7 cellular contexts compared by ENCODE assay signal in genomic region chr1:7679873-7680790, GRCh38.
DNase-seq lines count a peak whose midpoint lies in the region; ATAC-seq and TF ChIP-seq lines count a peak whose summit lies in the region.

No MANE protein-coding gene starts in this region.

- ATAC-seq in naive thymus-derived CD8-positive, alpha-beta T cell, result peak; percentile 66 to 79
- ATAC-seq in GM18858 (IDR thresholded peaks at IDR 0.05; ENCODE audit: unreplicated experiment), result no peak

- no peaks in the 10 kb centered on the region for H3K36me3 Mint-ChIP-seq in activated T-helper 2 cell treated with anti-CD3 and anti-CD28 coated beads, Interferon-gamma antibody, Interleukin-2, Interleukin-4, amounts not matched to agents 10 μg/mL and 5 μg/mL and 100 μg/mL, durations not matched to agents 14 hours and 24 hours and 36 hours (ENCODE audit: low read depth)
- H3K36me3 Mint-ChIP-seq in naive thymus-derived CD8-positive, alpha-beta T cell, result no peaks in the 10 kb centered on the region

- no peaks in the 10 kb centered on the region for H3K4me1 Mint-ChIP-seq in activated T-helper 2 cell treated with anti-CD3 and anti-CD28 coated beads, Interferon-gamma antibody, Interleukin-2, Interleukin-4, amounts not matched to agents 10 μg/mL and 5 μg/mL and 100 μg/mL, durations not matched to agents 14 hours and 24 hours and 36 hours (ENCODE audit: low read depth)
- H3K4me1 Mint-ChIP-seq in naive thymus-derived CD8-positive, alpha-beta T cell, result no peaks in the 10 kb centered on the region

- H3K4me3 ChIP-seq in fibroblast of the aortic adventitia (ENCODE audit: low read depth, low read length), result peak overlapping the region; percentile 68

- DNase-seq in GM13977 (ENCODE audit: low spot score) (peak; percentile 71), NCI-H748 (lab: John Stamatoyannopoulos, UW; ENCODE audit: unreplicated experiment) (peak; percentile 68), fibroblast of the aortic adventitia (ENCODE audit: low read depth) (peak; percentile 12)
- no peak for DNase-seq in activated T-helper 2 cell treated with anti-CD3 and anti-CD28 coated beads, Interferon-gamma antibody, Interleukin-2, Interleukin-4, amounts not matched to agents 10 μg/mL and 5 μg/mL and 100 μg/mL, durations not matched to agents 14 hours and 24 hours and 36 hours (ENCODE audit: low spot score)
- DNase-seq in naive thymus-derived CD8-positive, alpha-beta T cell, result peak in 7 of 10 donors; percentile 17 to 55 (median 39)

- H3K4me3 Mint-ChIP-seq in activated T-helper 2 cell treated with anti-CD3 and anti-CD28 coated beads, Interferon-gamma antibody, Interleukin-2, Interleukin-4, amounts not matched to agents 10 μg/mL and 5 μg/mL and 100 μg/mL, durations not matched to agents 14 hours and 24 hours and 36 hours (ENCODE audit: low read depth), result peak overlapping the region; percentile 64
- peak overlapping the region; percentile 67 to 82 (median 78) for H3K4me3 Mint-ChIP-seq in naive thymus-derived CD8-positive, alpha-beta T cell

- in situ Hi-C loops in GM13977 (cut with MboI; ENCODE audit: low pct_unique_long_range_greater_than_20kb, low sequenced_read_pairs, unreplicated experiment), result no loop called here

- intact Hi-C loops in activated T-helper 2 cell treated with anti-CD3 and anti-CD28 coated beads, Interferon-gamma antibody, Interleukin-2, Interleukin-4, amounts not matched to agents 10 μg/mL and 5 μg/mL and 100 μg/mL, durations not matched to agents 14 hours and 24 hours and 36 hours (cut with micrococcal nuclease), result no loop called here

- POLR2A ChIA-PET in naive thymus-derived CD8-positive, alpha-beta T cell (lab: Charles Lee), result interaction anchor here (1.4 kb wide), 1 partner anchor 92 kb away, joined by 5 read pairs; no protein-coding TSS in a partner anchor

- H3K27me3 Mint-ChIP-seq in activated T-helper 2 cell treated with anti-CD3 and anti-CD28 coated beads, Interferon-gamma antibody, Interleukin-2, Interleukin-4, amounts not matched to agents 10 μg/mL and 5 μg/mL and 100 μg/mL, durations not matched to agents 14 hours and 24 hours and 36 hours (ENCODE audit: low read depth), result peaks cover 25% of the 10 kb centered on the region
- H3K27me3 Mint-ChIP-seq in naive thymus-derived CD8-positive, alpha-beta T cell, result peaks cover 0 to 8% (median 0%) of the 10 kb centered on the region in 5 donors

- TF ChIP-seq CTCF in GM13977 (IDR thresholded peaks at IDR 0.05; ENCODE audit: extremely low read depth, insufficient read depth, missing control alignments) (no peak), fibroblast of the aortic adventitia (IDR thresholded peaks at IDR 0.05; ENCODE audit: insufficient read depth, low read length) (no peak)

- no peaks in the 10 kb centered on the region for H3K9me3 Mint-ChIP-seq in activated T-helper 2 cell treated with anti-CD3 and anti-CD28 coated beads, Interferon-gamma antibody, Interleukin-2, Interleukin-4, amounts not matched to agents 10 μg/mL and 5 μg/mL and 100 μg/mL, durations not matched to agents 14 hours and 24 hours and 36 hours
- H3K9me3 Mint-ChIP-seq in naive thymus-derived CD8-positive, alpha-beta T cell, result no peaks in the 10 kb centered on the region

- no peak overlapping the region for H3K27ac Mint-ChIP-seq in activated T-helper 2 cell treated with anti-CD3 and anti-CD28 coated beads, Interferon-gamma antibody, Interleukin-2, Interleukin-4, amounts not matched to agents 10 μg/mL and 5 μg/mL and 100 μg/mL, durations not matched to agents 14 hours and 24 hours and 36 hours
- peak overlapping the region in 1 of 10 donors; percentile 49 for H3K27ac Mint-ChIP-seq in naive thymus-derived CD8-positive, alpha-beta T cell

- H3K27ac ChIP-seq in temporal lobe (ENCODE audit: low read depth, low read length), result peak overlapping the region; percentile 82
